In the genomic region with DNA sequence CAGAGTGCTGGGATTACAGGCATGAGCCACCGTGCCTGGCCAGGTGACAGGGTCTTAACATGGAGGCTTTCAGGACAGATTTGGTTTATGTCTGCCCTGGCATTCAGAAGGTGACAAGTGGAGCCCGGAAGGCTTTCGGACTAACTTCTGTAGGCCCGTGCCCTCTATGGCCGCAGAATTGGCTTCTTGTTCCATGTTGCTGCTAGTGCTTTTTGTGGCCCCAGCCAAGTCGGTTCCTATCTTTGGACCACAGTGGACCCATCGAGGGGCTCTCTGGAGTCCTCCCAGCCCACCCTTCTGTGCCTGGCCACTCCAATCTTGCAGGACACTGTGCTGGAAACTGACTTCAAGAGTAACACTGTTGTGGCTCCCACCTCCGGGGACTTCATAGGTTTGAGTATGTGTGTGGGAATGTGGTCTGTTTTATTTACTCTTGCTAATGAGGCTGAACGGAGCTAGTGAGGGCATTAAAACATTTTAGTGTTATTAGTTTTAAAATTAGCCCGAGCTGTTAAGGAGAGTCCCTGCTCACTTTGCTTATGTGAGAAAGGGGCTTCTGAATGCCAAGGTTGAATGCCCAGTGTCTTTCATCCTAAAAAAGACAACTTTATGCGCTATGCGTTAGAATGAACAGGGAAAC, we compare ENCODE assay signal across 24 cellular contexts.
"Had no signal": no experiment of that assay in that cellular context is flagged by ENCODE, and none has a peak within 500 bp of the region (broad histone marks: within the 10 kb centered on the region; RNA-seq: fewer than 3 reads in every experiment).

No MANE protein-coding gene starts in this region.

- H3K27me3 Mint-ChIP-seq: activated CD4-positive, alpha-beta T cell treated with anti-CD3 and anti-CD28 coated beads, Interleukin-2, amount 10 ng/mL, durations not matched to agents 7 days and 5 days; activated CD8-positive, alpha-beta T cell treated with anti-CD3 and anti-CD28 coated beads for 36 hours; activated naive CD4-positive, alpha-beta T cell treated with anti-CD3 and anti-CD28 coated beads, Interleukin-2, amount 50 U/mL, for 24 hours; stimulated activated naive CD8-positive, alpha-beta T cell treated with anti-CD3 and anti-CD28 coated beads, Interleukin-15, amount 100 ng/mL, for 72 hours had no signal

- H3K36me3 Mint-ChIP-seq: activated CD8-positive, alpha-beta memory T cell treated with anti-CD3 and anti-CD28 coated beads, Interleukin-2, amount 10 ng/mL, durations not matched to agents 7 days and 5 days; activated naive CD4-positive, alpha-beta T cell treated with anti-CD3 and anti-CD28 coated beads, Interleukin-2, amount 50 U/mL, for 24 hours; naive thymus-derived CD4-positive, alpha-beta T cell had no signal

- H3K27ac Mint-ChIP-seq: activated CD4-positive, alpha-beta T cell treated with anti-CD3 and anti-CD28 coated beads, Interleukin-2, amount 10 ng/mL, durations not matched to agents 7 days and 5 days; activated CD8-positive, alpha-beta memory T cell treated with anti-CD3 and anti-CD28 coated beads, Interleukin-2, amount 10 ng/mL, durations not matched to agents 7 days and 5 days; activated CD8-positive, alpha-beta T cell treated with anti-CD3 and anti-CD28 coated beads for 36 hours; activated naive CD4-positive, alpha-beta T cell treated with anti-CD3 and anti-CD28 coated beads, Interleukin-2, amount 50 U/mL, for 24 hours; effector memory CD8-positive, alpha-beta T cell; naive thymus-derived CD4-positive, alpha-beta T cell had no signal

- H3K4me3 Mint-ChIP-seq: activated CD4-positive, alpha-beta T cell treated with anti-CD3 and anti-CD28 coated beads, Interleukin-2, amount 10 ng/mL, durations not matched to agents 7 days and 5 days; activated CD8-positive, alpha-beta memory T cell treated with anti-CD3 and anti-CD28 coated beads, Interleukin-2, amount 10 ng/mL, durations not matched to agents 7 days and 5 days; activated CD8-positive, alpha-beta T cell treated with anti-CD3 and anti-CD28 coated beads for 36 hours; activated naive CD4-positive, alpha-beta T cell treated with anti-CD3 and anti-CD28 coated beads, Interleukin-2, amount 50 U/mL, for 24 hours; effector memory CD8-positive, alpha-beta T cell had no signal

- H3K27ac ChIP-seq: adrenal gland, esophagus muscularis mucosa, neutrophil, pancreas, tibial nerve, WERI-Rb-1 had no signal

- H3K36me3 ChIP-seq: adrenal gland, esophagus muscularis mucosa, neutrophil, pancreas, tibial nerve, WERI-Rb-1 had no signal

- ATAC-seq: activated CD8-positive, alpha-beta memory T cell treated with anti-CD3 and anti-CD28 coated beads, Interleukin-2, amount 10 ng/mL, durations not matched to agents 7 days and 5 days; effector memory CD8-positive, alpha-beta T cell; left lobe of liver; naive thymus-derived CD4-positive, alpha-beta T cell; pancreas; stimulated activated naive CD8-positive, alpha-beta T cell treated with anti-CD3 and anti-CD28 coated beads, Interleukin-15, amount 100 ng/mL, for 72 hours had no signal

- H3K4me3 ChIP-seq: adrenal gland, esophagus muscularis mucosa, lung, pancreas, skin epidermis, tibial nerve had no signal

- DNase-seq: activated CD4-positive, alpha-beta T cell treated with anti-CD3 and anti-CD28 coated beads, Interleukin-2, amount 10 ng/mL, durations not matched to agents 7 days and 5 days; activated CD4-positive, CD25-positive, alpha-beta regulatory T cell treated with anti-CD3 and anti-CD28 coated beads, Interleukin-2, amount 50 U/mL, for 72 hours; activated CD8-positive, alpha-beta memory T cell treated with anti-CD3 and anti-CD28 coated beads, Interleukin-2, amount 10 ng/mL, durations not matched to agents 7 days and 5 days; activated gamma-delta T cell treated with Interleukin-2 at 50 U/mL for 16 hours; activated T-cell treated with anti-CD3 and anti-CD28 coated beads for 4 hours; adrenal gland; central memory CD4-positive, alpha-beta T cell; effector memory CD8-positive, alpha-beta T cell; glutamatergic neuron; hypothalamus; pancreas; stimulated activated CD4-positive, alpha-beta T cell treated with anti-CD3 and anti-CD28 coated beads, Interleukin-1b, Interleukin-23, amount 100 ng/mL, for 48 hours; T-helper 1 cell; WERI-Rb-1 had no signal

- H3K9me3 Mint-ChIP-seq: activated CD4-positive, alpha-beta T cell treated with anti-CD3 and anti-CD28 coated beads, Interleukin-2, amount 10 ng/mL, durations not matched to agents 7 days and 5 days; activated CD8-positive, alpha-beta T cell treated with anti-CD3 and anti-CD28 coated beads for 36 hours; activated naive CD4-positive, alpha-beta T cell treated with anti-CD3 and anti-CD28 coated beads, Interleukin-2, amount 50 U/mL, for 24 hours; effector memory CD8-positive, alpha-beta T cell; naive thymus-derived CD4-positive, alpha-beta T cell; stimulated activated naive CD8-positive, alpha-beta T cell treated with anti-CD3 and anti-CD28 coated beads, Interleukin-15, amount 100 ng/mL, for 72 hours had no signal

- H3K27me3 ChIP-seq: adrenal gland, esophagus muscularis mucosa, neutrophil, pancreas, tibial nerve had no signal

- H3K4me1 ChIP-seq: pancreas had no signal

- H3K9me3 ChIP-seq: adrenal gland, esophagus muscularis mucosa, neutrophil, pancreas, tibial nerve had no signal
